In genomic region chr1:226679303-226679702, GRCh38 we compare ENCODE assay signal across 8 cellular contexts. TPM values are rescaled to one million over a fixed set of nuclear protein-coding genes. Genes with fewer than 3 reads are reported as not detected.
DNase-seq lines count a peak whose midpoint lies in the region; ATAC-seq, FAIRE-seq and TF ChIP-seq lines count a peak whose summit lies in the region.

No MANE protein-coding gene starts in this region.

- no peaks in the 10 kb centered on the region for H3K9me3 ChIP-seq in liver (ENCODE audit: control insufficient read depth in 4 of 4, low read length in 3 of 4)
- H3K9me3 ChIP-seq in HepG2 (ENCODE audit: low read length) = no peaks in the 10 kb centered on the region
- H3K9me3 ChIP-seq in vagina = no peaks in the 10 kb centered on the region

- ATAC-seq in HepG2 = no peak
- ATAC-seq in naive thymus-derived CD8-positive, alpha-beta T cell = no peak

- intact Hi-C loops in HepG2 (cut with micrococcal nuclease; ENCODE audit: unreplicated experiment) = no loop called here
- intact Hi-C loops in vagina (cut with DNase I) = no loop called here

- H3K27me3 ChIP-seq in liver (ENCODE audit: control insufficient read depth in 4 of 4, insufficient read depth in 4 of 4, low read length in 3 of 4) (no peaks in the 10 kb centered on the region), HepG2 (ENCODE audit: control insufficient read depth in 1 of 2, insufficient read depth in 2 of 2, low read length in 2 of 2) (peaks cover 6 to 69% of the 10 kb centered on the region in 2 experiments), vagina (no peaks in the 10 kb centered on the region), brain microvascular endothelial cell (replicated peaks) (no peaks in the 10 kb centered on the region)

- POLR2A ChIA-PET in HepG2 (lab: Yijun Ruan, JAX) (no interaction called here), HEK293T (lab: Yijun Ruan, JAX) (interaction anchor here (0.8 to 2.1 kb wide), 2 partner anchors 12 to 24 kb away, joined by 3 to 6 read pairs; no protein-coding TSS in a partner anchor)
- POLR2A ChIA-PET in naive thymus-derived CD8-positive, alpha-beta T cell (lab: Charles Lee) = interaction anchor here (0.6 to 33.5 kb wide), 7 partner anchors 11 to 60 kb away, joined by 3 to 613 read pairs (median 11); partner anchors contain the start of gene ITPKB

- peaks cover 0 to 3% (median 2%) of the 10 kb centered on the region in 4 donors for H3K4me1 ChIP-seq in liver (ENCODE audit: control insufficient read depth in 4 of 4, insufficient read depth in 4 of 4, low read length in 3 of 4)
- H3K4me1 ChIP-seq in HepG2 (ENCODE audit: insufficient read depth, low read length) = peaks cover 5% of the 10 kb centered on the region; the same call in 1 of the 2 replicates
- peaks cover 100% of the 10 kb centered on the region for H3K4me1 ChIP-seq in vagina

- no peaks in the 10 kb centered on the region for H3K36me3 Mint-ChIP-seq in brain
- H3K36me3 Mint-ChIP-seq in naive thymus-derived CD8-positive, alpha-beta T cell = peaks cover 0 to 33% (median 5%) of the 10 kb centered on the region in 3 donors

- 57% methylated on average over 2 of the region's 2 CpGs for WGBS in liver
- WGBS in HepG2 (ENCODE audit: low lambda C conversion rate) = 12% methylated on average over 2 of the region's 2 CpGs

- H3K9ac ChIP-seq in liver (ENCODE audit: low read depth in 1 of 2, low read length in 2 of 2) (peak overlapping the region in 1 of 2 donors; percentile 10), HepG2 (ENCODE audit: insufficient read depth, low read depth, low read length) (no peak overlapping the region)

- H3K79me2 ChIP-seq in HepG2 (ENCODE audit: insufficient read depth, low read length) = no peaks in the 10 kb centered on the region

- no peaks in the 10 kb centered on the region for H4K20me1 ChIP-seq in HepG2 (ENCODE audit: insufficient read depth, low read length)

- TF ChIP-seq POLR2A in HepG2 (IDR thresholded peaks at IDR 0.05; ENCODE audit: insufficient read depth in 1 of 2, low read depth in 2 of 2, low read length in 2 of 2) = no peak
- no peak for TF ChIP-seq POLR2A in vagina (IDR thresholded peaks at IDR 0.05)

- H3K36me3 ChIP-seq in liver (ENCODE audit: control insufficient read depth in 4 of 4, insufficient read depth in 3 of 4, low read depth in 1 of 4, low read length in 3 of 4) (no peaks in the 10 kb centered on the region), HepG2 (replicated peaks in 1 of 2; ENCODE audit: control insufficient read depth in 1 of 2, insufficient read depth in 2 of 2, low read length in 2 of 2) (no peaks in the 10 kb centered on the region), vagina (no peaks in the 10 kb centered on the region), brain microvascular endothelial cell (replicated peaks) (no peaks in the 10 kb centered on the region)

- H3K27ac ChIP-seq in liver (ENCODE audit: low read depth in 1 of 2, low read length in 2 of 2) (peak overlapping the region; percentile 58 to 86), HepG2 (ENCODE audit: extremely low read length, insufficient read depth, low read length) (no peak overlapping the region), vagina (peak overlapping the region; percentile 96), brain microvascular endothelial cell (no peak overlapping the region)

- CTCF ChIA-PET in HepG2 (lab: Yijun Ruan, JAX; ENCODE audit: low intra/inter-chr PET ratio, low total read pairs) = no interaction called here
- CTCF ChIA-PET in HEK293T (lab: Yijun Ruan, JAX) = interaction anchor here (0.7 kb wide), 1 partner anchor 71 kb away, joined by 3 read pairs; no protein-coding TSS in a partner anchor

- BruUV-seq in HepG2 (replicated peaks; lab: Mats Ljungman, UMichigan) = no TSS peak

- TF ChIP-seq RAD21 in liver (IDR thresholded peaks at IDR 0.05) = no peak
- TF ChIP-seq RAD21 in HepG2 (CRISPR knock-in tag; IDR thresholded peaks at IDR 0.05) = no peak

- in situ Hi-C loops in HepG2 (cut with HindIII; ENCODE audit: extremely low pct_ligation_motif_present, low pct_unique_long_range_greater_than_20kb) (no loop called here), brain microvascular endothelial cell (cut with HindIII; ENCODE audit: low pct_ligation_motif_present, low sequenced_read_pairs) (no loop called here)

- DNase-seq in HepG2 (ENCODE audit: low spot score) (no peak), vagina (ENCODE audit: extremely low spot score in 2 of 2) (no peak), HEK293T (ENCODE audit: extremely low spot score) (no peak), NCI-H2107 (lab: John Stamatoyannopoulos, UW) (no peak), brain microvascular endothelial cell (no peak)
- DNase-seq in naive thymus-derived CD8-positive, alpha-beta T cell = no peak

- no peak overlapping the region for H3K4me3 ChIP-seq in liver (ENCODE audit: low read depth in 1 of 3, low read length in 3 of 3)
- no peak overlapping the region for H3K4me3 ChIP-seq in HepG2 (replicated peaks in 1 of 3; ENCODE audit: insufficient read depth in 1 of 3, low read depth in 2 of 3, low read length in 3 of 3)
- H3K4me3 ChIP-seq in vagina = peak overlapping the region in 1 of 2 donors; percentile 38
- no peak overlapping the region for H3K4me3 ChIP-seq in brain microvascular endothelial cell (ENCODE audit: low read depth, low read length)

- no peak for TF ChIP-seq CTCF in liver (IDR thresholded peaks at IDR 0.05; ENCODE audit: low read depth, low read length, missing input control)
- no peak for TF ChIP-seq CTCF in HepG2 (CRISPR knock-in tag; IDR thresholded peaks at IDR 0.05)
- no peak for TF ChIP-seq CTCF in brain (conservative IDR thresholded peaks at IDR 0.05)
- TF ChIP-seq CTCF in vagina (IDR thresholded peaks at IDR 0.05) = no peak
- no peak for TF ChIP-seq CTCF in brain microvascular endothelial cell (IDR thresholded peaks at IDR 0.05; ENCODE audit: low read depth, low read length, missing control alignments)

- H3K9me3 Mint-ChIP-seq in brain = no peaks in the 10 kb centered on the region
- H3K9me3 Mint-ChIP-seq in naive thymus-derived CD8-positive, alpha-beta T cell = no peaks in the 10 kb centered on the region

- no peak overlapping the region for H2AFZ ChIP-seq in HepG2 (ENCODE audit: low read length)

- H3K27me3 Mint-ChIP-seq in brain = no peaks in the 10 kb centered on the region
- no peaks in the 10 kb centered on the region for H3K27me3 Mint-ChIP-seq in naive thymus-derived CD8-positive, alpha-beta T cell

- peak overlapping the region in 4 of 5 experiments; percentile 72 to 95 (median 84) for H3K27ac Mint-ChIP-seq in brain
- peak overlapping the region; percentile 99 to 100 (median 99) for H3K27ac Mint-ChIP-seq in naive thymus-derived CD8-positive, alpha-beta T cell

- H3K4me1 Mint-ChIP-seq in brain = peaks cover 92% of the 10 kb centered on the region
- H3K4me1 Mint-ChIP-seq in naive thymus-derived CD8-positive, alpha-beta T cell = peaks cover 72 to 100% (median 99%) of the 10 kb centered on the region in 4 donors

- no peak for FAIRE-seq in HepG2 (lab: Jason Lieb, UNC)

- TF ChIP-seq EP300 in HepG2 (IDR thresholded peaks at IDR 0.05; ENCODE audit: low read depth in 2 of 2, low read length in 2 of 2) (no peak), HepG2 (CRISPR knock-in tag; IDR thresholded peaks at IDR 0.05; ENCODE audit: borderline replicate concordance) (no peak)

- H3K4me3 Mint-ChIP-seq in brain = peak overlapping the region; percentile 74 to 80 (median 79)
- H3K4me3 Mint-ChIP-seq in naive thymus-derived CD8-positive, alpha-beta T cell = peak overlapping the region; percentile 75 to 97 (median 88)

- H3K4me2 ChIP-seq in HepG2 (ENCODE audit: low read depth, low read length) = no peak overlapping the region

TF ChIP-seq in liver, 16 proteins besides CTCF, POLR2A, EP300 and RAD21 (continues in another document):
- no peak for TF ChIP-seq MAX (IDR thresholded peaks at IDR 0.05)

TF ChIP-seq in HepG2, 621 proteins besides CTCF, POLR2A, EP300 and RAD21:
- no peak for TF ChIP-seq HNRNPUL1 (IDR thresholded peaks at IDR 0.05; ENCODE audit: low read depth, low read length)

TF ChIP-seq in HEK293T, 16 proteins besides CTCF, POLR2A, EP300 and RAD21 (continues in another document):
- TF ChIP-seq ELF4 (IDR thresholded peaks at IDR 0.05) = no peak
- no peak for TF ChIP-seq FOXA1 (IDR thresholded peaks at IDR 0.05)
- TF ChIP-seq ARNT (IDR thresholded peaks at IDR 0.05) = no peak
- TF ChIP-seq TARDBP (IDR thresholded peaks at IDR 0.05) = no peak
- no peak for TF ChIP-seq LEF1 (IDR thresholded peaks at IDR 0.05; ENCODE audit: borderline replicate concordance)
- no peak for TF ChIP-seq BHLHE40 (IDR thresholded peaks at IDR 0.05; ENCODE audit: borderline replicate concordance)
- TF ChIP-seq FOXK2 (IDR thresholded peaks at IDR 0.05) = no peak
- TF ChIP-seq ZNF384 (IDR thresholded peaks at IDR 0.05) = no peak
- no peak for TF ChIP-seq NFRKB (IDR thresholded peaks at IDR 0.05)
- TF ChIP-seq L3MBTL2 (conservative IDR thresholded peaks at IDR 0.05) = no peak

RNA-seq across cellular contexts. Expression of gene ITPKB, which starts 59.8 kb away (rescaled TPM):
- total RNA-seq in liver (1 to 10 TPM; 5.6 to 5.8 TPM), HepG2 (2016; rRNA removed; fragmentation: Illumina TruSeq; extraction: Trizol) (not detected in 2 replicates), vagina (31.7 TPM)
- polyA plus RNA-seq in liver (1 to 10 TPM in 1 of 2 donors, under 1 TPM in 1; 0.61 to 1.8 TPM), HepG2 (2011; rRNA removed) (not detected in 2 replicates), brain (ENCODE audit: insufficient read depth, low read depth, low replicate concordance) (85.7 TPM)
- total RNA-seq in HepG2 (2016; cell fraction: cytosol; rRNA removed; fragmentation: Illumina TruSeq; extraction: Trizol; ENCODE audit: low read depth) = not detected in 2 replicates
- total RNA-seq in HepG2 (2016; cell fraction: insoluble cytoplasmic fraction; rRNA removed; fragmentation: Illumina TruSeq; extraction: Trizol) = not detected in 2 replicates
- total RNA-seq in HepG2 (2016; cell fraction: membrane; rRNA removed; fragmentation: Illumina TruSeq; extraction: Trizol) = not detected in 2 replicates
- not detected in 2 replicates for total RNA-seq in HepG2 (2016; cell fraction: nucleus; rRNA removed; fragmentation: Illumina TruSeq; extraction: Trizol)
- not detected in 2 replicates for polyA plus RNA-seq in HepG2 (2011; cell fraction: cytosol; rRNA removed)
- not detected in 2 replicates for polyA plus RNA-seq in HepG2 (2011; cell fraction: nucleus; rRNA removed)
- not detected in 2 replicates for polyA plus RNA-seq in HepG2 (2012)
- not detected in 2 replicates for polyA plus RNA-seq in HepG2 (2016; cell fraction: cytosol; fragmentation: Illumina TruSeq; extraction: Trizol; ENCODE audit: low read depth)
- polyA plus RNA-seq in HepG2 (2016; cell fraction: insoluble cytoplasmic fraction; fragmentation: Illumina TruSeq; extraction: Trizol; ENCODE audit: low read depth) = not detected in 2 replicates
- not detected in 2 replicates for polyA plus RNA-seq in HepG2 (2016; cell fraction: membrane; fragmentation: Illumina TruSeq; extraction: Trizol; ENCODE audit: low read depth)
- not detected in 2 replicates for polyA plus RNA-seq in HepG2 (2016; cell fraction: nucleus; fragmentation: Illumina TruSeq; extraction: Trizol; ENCODE audit: insufficient read depth, low read depth)
- 0.84 TPM in 1 of 2 replicates, not detected in the other for polyA minus RNA-seq in HepG2 (2011; rRNA and poly(A)+ RNA removed; ENCODE audit: low replicate concordance)
- polyA minus RNA-seq in HepG2 (2011; cell fraction: cytosol; rRNA and poly(A)+ RNA removed) = not detected in 2 replicates
- not detected in 2 replicates for polyA minus RNA-seq in HepG2 (2011; cell fraction: nucleus; rRNA and poly(A)+ RNA removed)
- total RNA-seq in naive thymus-derived CD8-positive, alpha-beta T cell = 100 to 1,000 TPM; 177 to 185 TPM
- polyA plus RNA-seq in naive thymus-derived CD8-positive, alpha-beta T cell = 10 to 100 TPM; 72.3 to 74.3 (median 73.0) TPM

Comparison
In these comparisons a context has a peak if more than half of its experiments do, and no peak if none do; other contexts are left out.
1. H3K27ac ChIP-seq: peak in liver (2 of 2) and vagina (single experiment); none in HepG2 (single experiment) and brain microvascular endothelial cell (single experiment).